Comparison of ENCODE assay signal across 7 cellular contexts in genomic region chr22:29838599-29838956, GRCh38. TPM values are rescaled to one million over a fixed set of nuclear protein-coding genes. Genes with fewer than 3 reads are reported as not detected.
DNase-seq lines count a peak whose midpoint lies in the region; ATAC-seq and TF ChIP-seq lines count a peak whose summit lies in the region.

No MANE protein-coding gene starts in this region.

- no peak overlapping the region for H3K4ac ChIP-seq in H9 (ENCODE audit: low read depth, low read length)

- no peak overlapping the region for H2BK20ac ChIP-seq in H9 (ENCODE audit: low read depth, low read length, poor library complexity, severe bottlenecking)

- H2AFZ ChIP-seq in H9 (ENCODE audit: low read length) = peak overlapping the region; percentile 18

- peak overlapping the region; percentile 78 for H3K4me3 ChIP-seq in left ventricle myocardium inferior

- H3K27me3 ChIP-seq in H9 (ENCODE audit: insufficient read depth, low read length) (no peaks in the 10 kb centered on the region), left ventricle myocardium inferior (ENCODE audit: low read depth) (no peaks in the 10 kb centered on the region)

- no peak for TF ChIP-seq CTCF in H9 (conservative IDR thresholded peaks at IDR 0.05)
- no peak for TF ChIP-seq CTCF in left ventricle myocardium inferior (IDR thresholded peaks at IDR 0.05; ENCODE audit: borderline replicate concordance)

- no peak overlapping the region for H2BK5ac ChIP-seq in H9 (ENCODE audit: insufficient read length, low read length)

- H3K4me1 ChIP-seq in H9 (ENCODE audit: insufficient read depth, low read length) (no peaks in the 10 kb centered on the region), left ventricle myocardium inferior (peaks cover 43% of the 10 kb centered on the region)

- no peaks in the 10 kb centered on the region for H4K20me1 ChIP-seq in H9 (ENCODE audit: control insufficient read depth, insufficient read depth, insufficient read length)

- no peak overlapping the region for H2BK120ac ChIP-seq in H9 (ENCODE audit: low read depth, low read length, poor library complexity, severe bottlenecking)

- no peak overlapping the region for H3K18ac ChIP-seq in H9 (ENCODE audit: insufficient read length, low read depth, low read length)

- H3K27ac ChIP-seq in H9 (ENCODE audit: insufficient read length, low read depth, low read length) = no peak overlapping the region
- H3K27ac ChIP-seq in left ventricle myocardium inferior (replicated peaks) = peak overlapping the region; percentile 84

- H3K27me3 Mint-ChIP-seq in H9 (ENCODE audit: low read depth) = no peaks in the 10 kb centered on the region
- no peaks in the 10 kb centered on the region for H3K27me3 Mint-ChIP-seq in T-helper 17 cell

- H2BK15ac ChIP-seq in H9 (ENCODE audit: low read depth, low read length) = no peak overlapping the region

- H3K56ac ChIP-seq in H9 (ENCODE audit: insufficient read length, low read depth, low read length) = no peak overlapping the region

- H3K36me3 Mint-ChIP-seq in H9 (ENCODE audit: insufficient read depth in 1 of 3, low read depth in 3 of 3) = peaks cover 0 to 5% (median 0%) of the 10 kb centered on the region in 3 experiments; a peak in 1 of 7 replicates
- H3K36me3 Mint-ChIP-seq in T-helper 17 cell (ENCODE audit: low read depth) = no peaks in the 10 kb centered on the region
- H3K36me3 Mint-ChIP-seq in stimulated activated effector memory CD8-positive, alpha-beta T cell treated with anti-CD3 and anti-CD28 coated beads, Interleukin-12 subunit alpha, Interleukin-12 subunit beta, amount 100 ng/mL, for 72 hours = peaks cover 23% of the 10 kb centered on the region

- no peak overlapping the region for H4K5ac ChIP-seq in H9 (ENCODE audit: insufficient read length, low read depth, low read length)

- no peaks in the 10 kb centered on the region for H3K79me1 ChIP-seq in H9 (ENCODE audit: insufficient read depth, low read depth, low read length, poor library complexity, severe bottlenecking)

- H3T11ph ChIP-seq in H9 (ENCODE audit: low read length) = no peak overlapping the region

- H3K4me1 Mint-ChIP-seq in H9 (peaks cover 22 to 25% of the 10 kb centered on the region in 2 experiments), T-helper 17 cell (peaks cover 28% of the 10 kb centered on the region)
- H3K4me1 Mint-ChIP-seq in stimulated activated effector memory CD8-positive, alpha-beta T cell treated with anti-CD3 and anti-CD28 coated beads, Interleukin-12 subunit alpha, Interleukin-12 subunit beta, amount 100 ng/mL, for 72 hours = peaks cover 40% of the 10 kb centered on the region

- intact Hi-C loops in left ventricle myocardium inferior (cut with micrococcal nuclease) = no loop called here

- H3K36me3 ChIP-seq in left ventricle myocardium inferior = peaks cover 11% of the 10 kb centered on the region

- no CpG with 5 or more reads among the region's 5 CpGs for WGBS in H9 (ENCODE audit: extremely low coverage, insufficient read length, low lambda C conversion rate)

- no peak overlapping the region for H4K91ac ChIP-seq in H9 (ENCODE audit: insufficient read length, low read depth, low read length)

- H3K9me3 ChIP-seq in H9 (ENCODE audit: control insufficient read depth, low read depth, low read length) (no peaks in the 10 kb centered on the region), T-helper 17 cell (ENCODE audit: control insufficient read depth, low read length, poor library complexity, severe bottlenecking) (no peaks in the 10 kb centered on the region), left ventricle myocardium inferior (replicated peaks) (no peaks in the 10 kb centered on the region)

- no peak overlapping the region for H4K8ac ChIP-seq in H9 (replicated peaks; ENCODE audit: insufficient read length, low read depth, low read length)

- peaks cover 5% of the 10 kb centered on the region for H3K23me2 ChIP-seq in H9 (ENCODE audit: insufficient read length, low read depth, low read length, poor library complexity, severe bottlenecking)

- H3K14ac ChIP-seq in H9 (ENCODE audit: insufficient read depth, low read length) = no peak overlapping the region

- no peaks in the 10 kb centered on the region; a peak in 1 of 5 replicates for H3K9me3 Mint-ChIP-seq in H9
- H3K9me3 Mint-ChIP-seq in stimulated activated effector memory CD8-positive, alpha-beta T cell treated with anti-CD3 and anti-CD28 coated beads, Interleukin-12 subunit alpha, Interleukin-12 subunit beta, amount 100 ng/mL, for 72 hours = no peaks in the 10 kb centered on the region

- no peak overlapping the region for H2AK5ac ChIP-seq in H9 (ENCODE audit: insufficient read length, low read length)

- H3K27ac Mint-ChIP-seq in H9 = peak overlapping the region; percentile 40 to 94 (median 90); a peak in 5 of 7 replicates
- H3K27ac Mint-ChIP-seq in T-helper 17 cell = peak overlapping the region; percentile 94
- peak overlapping the region; percentile 89 for H3K27ac Mint-ChIP-seq in stimulated activated effector memory CD8-positive, alpha-beta T cell treated with anti-CD3 and anti-CD28 coated beads, Interleukin-12 subunit alpha, Interleukin-12 subunit beta, amount 100 ng/mL, for 72 hours

- no peak overlapping the region for H3K23ac ChIP-seq in H9 (ENCODE audit: insufficient read length, low read depth, low read length)

- DNase-seq in H9 (no peak), T-helper 17 cell (no peak), left ventricle myocardium inferior (no peak)
- no peak for DNase-seq in stimulated activated effector memory CD8-positive, alpha-beta T cell treated with anti-CD3 and anti-CD28 coated beads, Interleukin-12 subunit alpha, Interleukin-12 subunit beta, amount 100 ng/mL, for 72 hours (ENCODE audit: low spot score in 2 of 2)

- H3K4me3 Mint-ChIP-seq in H9 = peak overlapping the region; percentile 86 to 93
- H3K4me3 Mint-ChIP-seq in T-helper 17 cell = peak overlapping the region; percentile 94
- H3K4me3 Mint-ChIP-seq in stimulated activated effector memory CD8-positive, alpha-beta T cell treated with anti-CD3 and anti-CD28 coated beads, Interleukin-12 subunit alpha, Interleukin-12 subunit beta, amount 100 ng/mL, for 72 hours = peak overlapping the region; percentile 84

- no peak overlapping the region for H2BK12ac ChIP-seq in H9 (ENCODE audit: insufficient read length, low read depth, low read length)

- ATAC-seq in T-helper 17 cell (peak; percentile 23), GM18520 (IDR thresholded peaks at IDR 0.05; ENCODE audit: unreplicated experiment) (no peak), GM21423 (IDR thresholded peaks at IDR 0.05; ENCODE audit: unreplicated experiment) (no peak), HG02884 (IDR thresholded peaks at IDR 0.05; ENCODE audit: unreplicated experiment) (no peak)
- peak; percentile 19 for ATAC-seq in stimulated activated effector memory CD8-positive, alpha-beta T cell treated with anti-CD3 and anti-CD28 coated beads, Interleukin-12 subunit alpha, Interleukin-12 subunit beta, amount 100 ng/mL, for 72 hours

- H3K4me2 ChIP-seq in H9 (ENCODE audit: insufficient read depth, insufficient read length, low read length) = peak overlapping the region; percentile 70

- H3K9ac ChIP-seq in H9 (ENCODE audit: extremely low read depth, insufficient read length, low read length) = no peak overlapping the region

- no peaks in the 10 kb centered on the region for H3K79me2 ChIP-seq in H9 (ENCODE audit: insufficient read depth, low read length)

RNA-seq across cellular contexts. Expression of gene ASCC2, which starts 0.5 kb away (rescaled TPM):
- total RNA-seq in H9 (2021) (46.5 and 48.2 TPM in 2 replicates), T-helper 17 cell (10 to 100 TPM; 65.9 to 79.8 TPM), left ventricle myocardium inferior (34.7 TPM)

RNA-seq across cellular contexts. Expression of gene MTMR3, which starts 44.4 kb away (rescaled TPM):
- total RNA-seq in H9 (2021) (18.9 and 19.8 TPM in 2 replicates), T-helper 17 cell (10 to 100 TPM; 53.9 to 55.7 TPM), left ventricle myocardium inferior (31.3 TPM)

Comparison
In these comparisons a context has a peak if more than half of its experiments do, and no peak if none do; other contexts are left out.
1. ATAC-seq: peak in T-helper 17 cell (single experiment) and stimulated activated effector memory CD8-positive, alpha-beta T cell treated with anti-CD3 and anti-CD28 coated beads, Interleukin-12 subunit alpha, Interleukin-12 subunit beta, amount 100 ng/mL, for 72 hours (single experiment); none in GM18520 (single experiment), GM21423 (single experiment) and HG02884 (single experiment).
2. Peak in every context shown above with its lines, with median percentiles within 50 percentile points of each other: H3K27ac Mint-ChIP-seq and H3K4me3 Mint-ChIP-seq.